26 cellular contexts compared by ENCODE assay signal in genomic region chr1:5960336-5960735, GRCh38. TPM values are rescaled to one million over a fixed set of nuclear protein-coding genes. Genes with fewer than 3 reads are reported as not detected.
DNase-seq lines count a peak whose midpoint lies in the region; ATAC-seq and TF ChIP-seq lines count a peak whose summit lies in the region.
"Had no signal": no experiment of that assay in that cellular context is flagged by ENCODE, and none has a peak within 500 bp of the region (broad histone marks: within the 10 kb centered on the region; RNA-seq: fewer than 3 reads in every experiment).

No MANE protein-coding gene starts in this region.

- H2AFZ ChIP-seq in osteoblast (ENCODE audit: low read length), result no peak overlapping the region
- H2AFZ ChIP-seq: PC-9 had no signal

- H3K79me2 ChIP-seq in osteoblast (ENCODE audit: insufficient read depth, low read length), result no peaks in the 10 kb centered on the region

- peaks cover 49% of the 10 kb centered on the region for H3K36me3 Mint-ChIP-seq in activated T-cell treated with anti-CD3 and anti-CD28 coated beads, Interleukin-2, amount 50 U/mL, for 24 hours (ENCODE audit: low read depth)
- H3K36me3 Mint-ChIP-seq in activated T-helper 17 cell treated with anti-CD3 and anti-CD28 coated beads, Interleukin-2, amount 50 U/mL, for 72 hours (ENCODE audit: low read depth), result peaks cover 38% of the 10 kb centered on the region

- no peak for TF ChIP-seq CTCF in osteoblast (IDR thresholded peaks at IDR 0.05; ENCODE audit: extremely low read depth, low read depth, low read length)
- TF ChIP-seq CTCF in GM20000 (IDR thresholded peaks at IDR 0.05; ENCODE audit: extremely low read depth, missing control alignments), result no peak

- no peaks in the 10 kb centered on the region for H3K27me3 ChIP-seq in osteoblast (ENCODE audit: insufficient read depth, low read length)
- H3K27me3 ChIP-seq: BLaER1, SJSA1 had no signal

- no peaks in the 10 kb centered on the region for H3K9me3 Mint-ChIP-seq in activated T-cell treated with anti-CD3 and anti-CD28 coated beads, Interleukin-2, amount 50 U/mL, for 24 hours
- no peaks in the 10 kb centered on the region for H3K9me3 Mint-ChIP-seq in activated T-helper 17 cell treated with anti-CD3 and anti-CD28 coated beads, Interleukin-2, amount 50 U/mL, for 72 hours
- H3K9me3 Mint-ChIP-seq: CD4-positive, alpha-beta T cell; IgD-negative memory B cell had no signal

- no peak for DNase-seq in activated T-cell treated with anti-CD3 and anti-CD28 coated beads, Interleukin-2, amount 50 U/mL, for 24 hours
- no peak for DNase-seq in activated T-cell treated with anti-CD3 and anti-CD28 coated beads, Interleukin-2, amount 50 U/mL, for 48 hours
- DNase-seq in osteoblast (ENCODE audit: insufficient read length, low spot score, missing footprints) (peak; percentile 80), GM20000 (ENCODE audit: low spot score) (no peak), DMS53 treated with DMSO at 0.1 percent for 48 hours (lab: John Stamatoyannopoulos, UW; ENCODE audit: unreplicated experiment) (no peak)
- DNase-seq: CD4-positive, alpha-beta T cell; COR-L47; DMS79; EL; GDM1; MM.1S; NCI-H2029; NCI-H446 treated with DMSO at 0.1 percent for 48 hours; NCI-H526; NCI-H82; NK-92 treated with Interleukin-12 subunit alpha and Interleukin-12 subunit beta, amount 100 ng/mL, for 24 hours; PC-9; Right ventricle myocardium superior; RPMI8226 had no signal

- H4K20me1 ChIP-seq in osteoblast (ENCODE audit: insufficient read depth, low read length), result no peaks in the 10 kb centered on the region
- H4K20me1 ChIP-seq: BLaER1 had no signal

- peak overlapping the region; percentile 27 for H3K27ac Mint-ChIP-seq in activated T-cell treated with anti-CD3 and anti-CD28 coated beads, Interleukin-2, amount 50 U/mL, for 24 hours
- peak overlapping the region; percentile 29 for H3K27ac Mint-ChIP-seq in activated T-helper 17 cell treated with anti-CD3 and anti-CD28 coated beads, Interleukin-2, amount 50 U/mL, for 72 hours
- H3K27ac Mint-ChIP-seq: CD4-positive, alpha-beta T cell; IgD-negative memory B cell had no signal

- H3K4me1 ChIP-seq in osteoblast (ENCODE audit: insufficient read depth, low read length), result no peaks in the 10 kb centered on the region
- H3K4me1 ChIP-seq: BLaER1, SJSA1 had no signal

- no peak overlapping the region for H3K4me3 ChIP-seq in osteoblast (ENCODE audit: insufficient read depth, low read length)
- H3K4me3 ChIP-seq: BLaER1, GM12878, PC-9, SJSA1 had no signal

- H3K9me3 ChIP-seq in osteoblast (ENCODE audit: low read depth, low read length), result no peaks in the 10 kb centered on the region
- H3K9me3 ChIP-seq: BLaER1, SJSA1 had no signal

- H3K4me2 ChIP-seq in osteoblast (ENCODE audit: insufficient read depth, low read length), result no peak overlapping the region
- H3K4me2 ChIP-seq: BLaER1, KMS-11, PC-9 had no signal

- H3K27ac ChIP-seq in osteoblast (ENCODE audit: low read depth, low read length), result no peak overlapping the region
- H3K27ac ChIP-seq: BLaER1, KMS-11, PC-9, SJSA1 had no signal

- no peak overlapping the region for H3K4me3 Mint-ChIP-seq in activated T-cell treated with anti-CD3 and anti-CD28 coated beads, Interleukin-2, amount 50 U/mL, for 24 hours
- H3K4me3 Mint-ChIP-seq in activated T-helper 17 cell treated with anti-CD3 and anti-CD28 coated beads, Interleukin-2, amount 50 U/mL, for 72 hours, result no peak overlapping the region
- H3K4me3 Mint-ChIP-seq: CD4-positive, alpha-beta T cell; IgD-negative memory B cell had no signal

- H3K36me3 ChIP-seq in osteoblast (ENCODE audit: insufficient read depth, low read length), result peaks cover 7% of the 10 kb centered on the region
- H3K36me3 ChIP-seq: SJSA1 had no signal

- H3K27me3 Mint-ChIP-seq in activated T-cell treated with anti-CD3 and anti-CD28 coated beads, Interleukin-2, amount 50 U/mL, for 24 hours, result no peaks in the 10 kb centered on the region
- H3K27me3 Mint-ChIP-seq in activated T-helper 17 cell treated with anti-CD3 and anti-CD28 coated beads, Interleukin-2, amount 50 U/mL, for 72 hours, result no peaks in the 10 kb centered on the region
- H3K27me3 Mint-ChIP-seq: CD4-positive, alpha-beta T cell; IgD-negative memory B cell had no signal

- peaks cover 6% of the 10 kb centered on the region for H3K4me1 Mint-ChIP-seq in activated T-cell treated with anti-CD3 and anti-CD28 coated beads, Interleukin-2, amount 50 U/mL, for 24 hours (ENCODE audit: low read depth)
- peaks cover 9% of the 10 kb centered on the region for H3K4me1 Mint-ChIP-seq in activated T-helper 17 cell treated with anti-CD3 and anti-CD28 coated beads, Interleukin-2, amount 50 U/mL, for 72 hours

- no peak for ATAC-seq in activated T-helper 17 cell treated with anti-CD3 and anti-CD28 coated beads, Interleukin-2, amount 50 U/mL, for 72 hours (replicated peaks)
- ATAC-seq in GM19467 (IDR thresholded peaks at IDR 0.05; ENCODE audit: unreplicated experiment), result no peak
- ATAC-seq: GM12878 had no signal

RNA-seq across cellular contexts. Expression of gene NPHP4, which starts 31.9 kb away (rescaled TPM):
- total RNA-seq in activated T-helper 17 cell treated with anti-CD3 and anti-CD28 coated beads, Interleukin-2, amount 50 U/mL, for 72 hours, result 10 to 100 TPM; 21.5 to 35.7 TPM
- total RNA-seq in osteoblast, result 6.5 and 8.0 TPM in 2 replicates
